10 cellular contexts compared by ENCODE assay signal in the genomic region with DNA sequence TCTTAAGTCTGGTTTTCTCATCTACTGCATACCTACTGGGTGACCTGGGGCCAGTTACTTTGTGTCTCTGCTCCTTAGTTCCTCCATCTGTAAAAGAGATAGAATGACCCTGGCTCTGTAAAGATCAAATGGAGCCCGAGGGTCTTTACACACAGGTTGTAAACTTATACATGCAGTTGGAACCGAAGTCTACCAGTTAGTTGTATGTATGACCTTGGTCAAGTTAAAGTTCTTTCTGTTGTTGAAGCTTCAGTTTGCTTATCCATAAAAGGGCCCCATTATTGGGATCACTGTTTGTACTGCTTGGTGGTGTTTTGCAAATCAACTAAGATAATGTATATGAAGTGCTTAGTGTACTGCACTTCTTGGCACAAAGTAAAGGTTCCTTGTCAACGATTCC.
"Had no signal": no experiment of that assay in that cellular context is flagged by ENCODE, and none has a peak within 500 bp of the region (broad histone marks: within the 10 kb centered on the region; RNA-seq: fewer than 3 reads in every experiment).

No MANE protein-coding gene starts in this region.

- FAIRE-seq: H1 had no signal

- H3K4me2 ChIP-seq: GM23338 had no signal

- H3K4me3 ChIP-seq: GM23248, GM23338, HAP-1 had no signal

- H3K9ac ChIP-seq: GM23248 had no signal

- DNase-seq: GM23248, GOT3, H7, H9, HCEC 1CT, HFFc6 had no signal

- H3K36me3 ChIP-seq: HAP-1 had no signal

- H2AFZ ChIP-seq: GM23248, GM23338 had no signal

- H3K27ac ChIP-seq: GM23248 had no signal

- H3K9me3 ChIP-seq: HAP-1 had no signal

- ATAC-seq: GM23338, HCT116 had no signal
